ENCODE assay signal across 1 cellular context in genomic region chr10:73060738-73061635, GRCh38.
TF ChIP-seq lines count a peak whose summit lies in the region.

No MANE protein-coding gene starts in this region.

TF ChIP-seq in HepG2, 621 proteins besides CTCF, POLR2A, EP300 and RAD21 (continued from another document):
- no peak for TF ChIP-seq ZBTB49 (CRISPR knock-in tag; IDR thresholded peaks at IDR 0.05; ENCODE audit: borderline replicate concordance)
- TF ChIP-seq CENPX (CRISPR knock-in tag; IDR thresholded peaks at IDR 0.05): no peak
- no peak for TF ChIP-seq ZNF335 (CRISPR knock-in tag; IDR thresholded peaks at IDR 0.05)
- no peak for TF ChIP-seq TEAD3 (CRISPR knock-in tag; optimal IDR thresholded peaks at IDR 0.05; ENCODE audit: borderline replicate concordance)
- TF ChIP-seq KAT8 (CRISPR knock-in tag; IDR thresholded peaks at IDR 0.05): no peak
- no peak for TF ChIP-seq ZMYM3 (CRISPR knock-in tag; IDR thresholded peaks at IDR 0.05)
- TF ChIP-seq MYC (CRISPR knock-in tag; IDR thresholded peaks at IDR 0.05; ENCODE audit: borderline replicate concordance): no peak
- no peak for TF ChIP-seq KLF13 (CRISPR knock-in tag; IDR thresholded peaks at IDR 0.05)
TF ChIP-seq in HepG2: peak in this region for 2.
